In the genomic region with DNA sequence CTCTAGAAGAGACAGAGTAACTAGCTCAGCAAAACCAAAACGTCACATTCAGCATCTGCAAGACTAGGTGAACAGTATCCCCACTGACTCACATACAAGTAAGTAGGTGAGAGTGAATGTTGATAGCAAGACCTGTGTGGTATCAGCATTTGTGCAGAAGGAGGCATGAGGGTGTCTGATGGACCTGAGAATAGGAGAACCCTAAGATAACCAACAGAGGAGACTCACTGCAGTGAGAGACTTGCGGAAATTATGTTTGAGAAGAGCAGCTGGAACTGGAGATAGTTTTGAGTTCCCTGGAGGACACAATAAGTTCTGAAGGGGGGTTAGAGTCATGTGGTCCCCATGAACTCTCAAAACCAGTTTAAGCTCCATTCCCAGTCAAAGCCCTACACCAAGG, we compare ENCODE assay signal across 1 cellular context.
TF ChIP-seq lines count a peak whose summit lies in the region.

No MANE protein-coding gene starts in this region.

TF ChIP-seq in K562, 482 proteins besides CTCF, POLR2A, EP300 and RAD21 (continues in another document):
- TF ChIP-seq SIN3B (IDR thresholded peaks at IDR 0.05; ENCODE audit: low read depth) (no peak), ETV5 (CRISPR knock-in tag; IDR thresholded peaks at IDR 0.05; ENCODE audit: low read depth) (no peak), U2AF2 (optimal IDR thresholded peaks at IDR 0.05; ENCODE audit: low read depth, low read length) (no peak), DMBX1 (CRISPR knock-in tag; IDR thresholded peaks at IDR 0.05; ENCODE audit: borderline replicate concordance) (0 out of 2 replicates have a peak, but pooled peaks have one; percentile 21), ZNF444 (CRISPR knock-in tag; IDR thresholded peaks at IDR 0.05) (no peak), EHMT2 (IDR thresholded peaks at IDR 0.05) (0 out of 2 replicates have a peak, but pooled peaks have one; percentile 34), MTA2 (IDR thresholded peaks at IDR 0.05; ENCODE audit: low read depth) (peak; percentile 52; the same call in 1 of the 2 replicates), SMARCA4 (IDR thresholded peaks at IDR 0.05) (peak; percentile 63; the same call in 1 of the 2 replicates), POLR2AphosphoS5 (IDR thresholded peaks at IDR 0.05; ENCODE audit: control insufficient read depth, insufficient read depth, low read depth, low read length) (peak; percentile 77), NFATC3 (IDR thresholded peaks at IDR 0.05) (no peak), SRF (CRISPR knock-in tag; IDR thresholded peaks at IDR 0.05) (no peak), TAL1 (IDR thresholded peaks at IDR 0.05) (peak; percentile 88), GTF2E2 (tag; IDR thresholded peaks at IDR 0.05) (no peak), GATA2 (CRISPR knock-in tag; IDR thresholded peaks at IDR 0.05) (peak; percentile 54; the same call in 1 of the 2 replicates), PCBP1 (IDR thresholded peaks at IDR 0.05; ENCODE audit: low read depth, low read length, poor library complexity, severe bottlenecking) (no peak), ARNT (IDR thresholded peaks at IDR 0.05) (peak in 1 of 2 experiments; percentile 48; a peak in 1 of 4 replicates), ZKSCAN3 (CRISPR knock-in tag; IDR thresholded peaks at IDR 0.05) (no peak), NFYB (IDR thresholded peaks at IDR 0.05; ENCODE audit: extremely low read depth, insufficient read length) (no peak), ZNF23 (CRISPR knock-in tag; IDR thresholded peaks at IDR 0.05) (no peak), HDAC3 (IDR thresholded peaks at IDR 0.05; ENCODE audit: borderline replicate concordance, partially characterized antibody) (peak; percentile 37), MXI1 (IDR thresholded peaks at IDR 0.05; ENCODE audit: low read depth, low read length) (no peak), SAFB (IDR thresholded peaks at IDR 0.05; ENCODE audit: borderline replicate concordance, low read depth, low read length) (no peak), ZNF79 (CRISPR knock-in tag; IDR thresholded peaks at IDR 0.05; ENCODE audit: low read depth) (no peak), CBFA2T2 (conservative IDR thresholded peaks at IDR 0.05) (peak; percentile 93), PTRF (tag; IDR thresholded peaks at IDR 0.05) (no peak), ZNF165 (CRISPR knock-in tag; IDR thresholded peaks at IDR 0.05; ENCODE audit: borderline replicate concordance) (no peak), ARID1B (IDR thresholded peaks at IDR 0.05) (peak; percentile 89), ZNF785 (CRISPR knock-in tag; IDR thresholded peaks at IDR 0.05) (no peak), RBBP5 (IDR thresholded peaks at IDR 0.05; ENCODE audit: borderline replicate concordance, insufficient read depth, low read length, poor library complexity, severe bottlenecking) (no peak), FUS (optimal IDR thresholded peaks at IDR 0.05; ENCODE audit: low read depth, low read length) (no peak), BCOR (IDR thresholded peaks at IDR 0.05) (no peak; the same call in 1 of the 2 replicates), CBFA2T3 (IDR thresholded peaks at IDR 0.05) (peak; percentile 96), TCF3 (CRISPR knock-in tag; IDR thresholded peaks at IDR 0.05) (peak; percentile 86), SPI1 (IDR thresholded peaks at IDR 0.05; ENCODE audit: borderline replicate concordance, low read depth, low read length) (no peak), ZFP1 (CRISPR knock-in tag; IDR thresholded peaks at IDR 0.05) (no peak), TRIM24 (IDR thresholded peaks at IDR 0.05) (peak; percentile 86 to 87), ZNF134 (CRISPR knock-in tag; conservative IDR thresholded peaks at IDR 0.05) (no peak), NCOR1 (IDR thresholded peaks at IDR 0.05) (peak; percentile 93), ERF (CRISPR knock-in tag; IDR thresholded peaks at IDR 0.05) (no peak), ZNF24 (IDR thresholded peaks at IDR 0.05) (no peak), DPF2 (IDR thresholded peaks at IDR 0.05) (peak; percentile 83), ESRRB (CRISPR knock-in tag; IDR thresholded peaks at IDR 0.05; ENCODE audit: borderline replicate concordance) (no peak)
- TF ChIP-seq, protein P1, sequence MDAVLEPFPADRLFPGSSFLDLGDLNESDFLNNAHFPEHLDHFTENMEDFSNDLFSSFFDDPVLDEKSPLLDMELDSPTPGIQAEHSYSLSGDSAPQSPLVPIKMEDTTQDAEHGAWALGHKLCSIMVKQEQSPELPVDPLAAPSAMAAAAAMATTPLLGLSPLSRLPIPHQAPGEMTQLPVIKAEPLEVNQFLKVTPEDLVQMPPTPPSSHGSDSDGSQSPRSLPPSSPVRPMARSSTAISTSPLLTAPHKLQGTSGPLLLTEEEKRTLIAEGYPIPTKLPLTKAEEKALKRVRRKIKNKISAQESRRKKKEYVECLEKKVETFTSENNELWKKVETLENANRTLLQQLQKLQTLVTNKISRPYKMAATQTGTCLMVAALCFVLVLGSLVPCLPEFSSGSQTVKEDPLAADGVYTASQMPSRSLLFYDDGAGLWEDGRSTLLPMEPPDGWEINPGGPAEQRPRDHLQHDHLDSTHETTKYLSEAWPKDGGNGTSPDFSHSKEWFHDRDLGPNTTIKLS (IDR thresholded peaks at IDR 0.05; ENCODE audit: borderline replicate concordance, low read depth): no peak
- TF ChIP-seq, protein P2, sequence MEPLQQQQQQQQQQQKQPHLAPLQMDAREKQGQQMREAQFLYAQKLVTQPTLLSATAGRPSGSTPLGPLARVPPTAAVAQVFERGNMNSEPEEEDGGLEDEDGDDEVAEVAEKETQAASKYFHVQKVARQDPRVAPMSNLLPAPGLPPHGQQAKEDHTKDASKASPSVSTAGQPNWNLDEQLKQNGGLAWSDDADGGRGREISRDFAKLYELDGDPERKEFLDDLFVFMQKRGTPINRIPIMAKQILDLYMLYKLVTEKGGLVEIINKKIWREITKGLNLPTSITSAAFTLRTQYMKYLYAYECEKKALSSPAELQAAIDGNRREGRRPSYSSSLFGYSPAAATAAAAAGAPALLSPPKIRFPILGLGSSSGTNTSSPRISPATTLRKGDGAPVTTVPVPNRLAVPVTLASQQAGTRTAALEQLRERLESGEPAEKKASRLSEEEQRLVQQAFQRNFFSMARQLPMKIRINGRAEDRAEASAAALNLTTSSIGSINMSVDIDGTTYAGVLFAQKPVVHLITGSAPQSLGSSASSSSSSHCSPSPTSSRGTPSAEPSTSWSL (CRISPR knock-in tag; IDR thresholded peaks at IDR 0.05; ENCODE audit: borderline replicate concordance): no peak
- TF ChIP-seq, protein P3, sequence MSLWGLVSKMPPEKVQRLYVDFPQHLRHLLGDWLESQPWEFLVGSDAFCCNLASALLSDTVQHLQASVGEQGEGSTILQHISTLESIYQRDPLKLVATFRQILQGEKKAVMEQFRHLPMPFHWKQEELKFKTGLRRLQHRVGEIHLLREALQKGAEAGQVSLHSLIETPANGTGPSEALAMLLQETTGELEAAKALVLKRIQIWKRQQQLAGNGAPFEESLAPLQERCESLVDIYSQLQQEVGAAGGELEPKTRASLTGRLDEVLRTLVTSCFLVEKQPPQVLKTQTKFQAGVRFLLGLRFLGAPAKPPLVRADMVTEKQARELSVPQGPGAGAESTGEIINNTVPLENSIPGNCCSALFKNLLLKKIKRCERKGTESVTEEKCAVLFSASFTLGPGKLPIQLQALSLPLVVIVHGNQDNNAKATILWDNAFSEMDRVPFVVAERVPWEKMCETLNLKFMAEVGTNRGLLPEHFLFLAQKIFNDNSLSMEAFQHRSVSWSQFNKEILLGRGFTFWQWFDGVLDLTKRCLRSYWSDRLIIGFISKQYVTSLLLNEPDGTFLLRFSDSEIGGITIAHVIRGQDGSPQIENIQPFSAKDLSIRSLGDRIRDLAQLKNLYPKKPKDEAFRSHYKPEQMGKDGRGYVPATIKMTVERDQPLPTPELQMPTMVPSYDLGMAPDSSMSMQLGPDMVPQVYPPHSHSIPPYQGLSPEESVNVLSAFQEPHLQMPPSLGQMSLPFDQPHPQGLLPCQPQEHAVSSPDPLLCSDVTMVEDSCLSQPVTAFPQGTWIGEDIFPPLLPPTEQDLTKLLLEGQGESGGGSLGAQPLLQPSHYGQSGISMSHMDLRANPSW (CRISPR knock-in tag; IDR thresholded peaks at IDR 0.05): no peak
- TF ChIP-seq, protein P4, sequence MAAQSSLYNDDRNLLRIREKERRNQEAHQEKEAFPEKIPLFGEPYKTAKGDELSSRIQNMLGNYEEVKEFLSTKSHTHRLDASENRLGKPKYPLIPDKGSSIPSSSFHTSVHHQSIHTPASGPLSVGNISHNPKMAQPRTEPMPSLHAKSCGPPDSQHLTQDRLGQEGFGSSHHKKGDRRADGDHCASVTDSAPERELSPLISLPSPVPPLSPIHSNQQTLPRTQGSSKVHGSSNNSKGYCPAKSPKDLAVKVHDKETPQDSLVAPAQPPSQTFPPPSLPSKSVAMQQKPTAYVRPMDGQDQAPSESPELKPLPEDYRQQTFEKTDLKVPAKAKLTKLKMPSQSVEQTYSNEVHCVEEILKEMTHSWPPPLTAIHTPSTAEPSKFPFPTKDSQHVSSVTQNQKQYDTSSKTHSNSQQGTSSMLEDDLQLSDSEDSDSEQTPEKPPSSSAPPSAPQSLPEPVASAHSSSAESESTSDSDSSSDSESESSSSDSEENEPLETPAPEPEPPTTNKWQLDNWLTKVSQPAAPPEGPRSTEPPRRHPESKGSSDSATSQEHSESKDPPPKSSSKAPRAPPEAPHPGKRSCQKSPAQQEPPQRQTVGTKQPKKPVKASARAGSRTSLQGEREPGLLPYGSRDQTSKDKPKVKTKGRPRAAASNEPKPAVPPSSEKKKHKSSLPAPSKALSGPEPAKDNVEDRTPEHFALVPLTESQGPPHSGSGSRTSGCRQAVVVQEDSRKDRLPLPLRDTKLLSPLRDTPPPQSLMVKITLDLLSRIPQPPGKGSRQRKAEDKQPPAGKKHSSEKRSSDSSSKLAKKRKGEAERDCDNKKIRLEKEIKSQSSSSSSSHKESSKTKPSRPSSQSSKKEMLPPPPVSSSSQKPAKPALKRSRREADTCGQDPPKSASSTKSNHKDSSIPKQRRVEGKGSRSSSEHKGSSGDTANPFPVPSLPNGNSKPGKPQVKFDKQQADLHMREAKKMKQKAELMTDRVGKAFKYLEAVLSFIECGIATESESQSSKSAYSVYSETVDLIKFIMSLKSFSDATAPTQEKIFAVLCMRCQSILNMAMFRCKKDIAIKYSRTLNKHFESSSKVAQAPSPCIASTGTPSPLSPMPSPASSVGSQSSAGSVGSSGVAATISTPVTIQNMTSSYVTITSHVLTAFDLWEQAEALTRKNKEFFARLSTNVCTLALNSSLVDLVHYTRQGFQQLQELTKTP (IDR thresholded peaks at IDR 0.05; ENCODE audit: low read depth in 1 of 2, partially characterized antibody in 2 of 2): no peak
- TF ChIP-seq, protein P5, sequence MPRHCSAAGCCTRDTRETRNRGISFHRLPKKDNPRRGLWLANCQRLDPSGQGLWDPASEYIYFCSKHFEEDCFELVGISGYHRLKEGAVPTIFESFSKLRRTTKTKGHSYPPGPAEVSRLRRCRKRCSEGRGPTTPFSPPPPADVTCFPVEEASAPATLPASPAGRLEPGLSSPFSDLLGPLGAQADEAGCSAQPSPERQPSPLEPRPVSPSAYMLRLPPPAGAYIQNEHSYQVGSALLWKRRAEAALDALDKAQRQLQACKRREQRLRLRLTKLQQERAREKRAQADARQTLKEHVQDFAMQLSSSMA (CRISPR knock-in tag; IDR thresholded peaks at IDR 0.05): no peak
- TF ChIP-seq, protein P6, sequence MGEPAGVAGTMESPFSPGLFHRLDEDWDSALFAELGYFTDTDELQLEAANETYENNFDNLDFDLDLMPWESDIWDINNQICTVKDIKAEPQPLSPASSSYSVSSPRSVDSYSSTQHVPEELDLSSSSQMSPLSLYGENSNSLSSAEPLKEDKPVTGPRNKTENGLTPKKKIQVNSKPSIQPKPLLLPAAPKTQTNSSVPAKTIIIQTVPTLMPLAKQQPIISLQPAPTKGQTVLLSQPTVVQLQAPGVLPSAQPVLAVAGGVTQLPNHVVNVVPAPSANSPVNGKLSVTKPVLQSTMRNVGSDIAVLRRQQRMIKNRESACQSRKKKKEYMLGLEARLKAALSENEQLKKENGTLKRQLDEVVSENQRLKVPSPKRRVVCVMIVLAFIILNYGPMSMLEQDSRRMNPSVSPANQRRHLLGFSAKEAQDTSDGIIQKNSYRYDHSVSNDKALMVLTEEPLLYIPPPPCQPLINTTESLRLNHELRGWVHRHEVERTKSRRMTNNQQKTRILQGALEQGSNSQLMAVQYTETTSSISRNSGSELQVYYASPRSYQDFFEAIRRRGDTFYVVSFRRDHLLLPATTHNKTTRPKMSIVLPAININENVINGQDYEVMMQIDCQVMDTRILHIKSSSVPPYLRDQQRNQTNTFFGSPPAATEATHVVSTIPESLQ (CRISPR knock-in tag; IDR thresholded peaks at IDR 0.05): no peak
- TF ChIP-seq, protein P7, sequence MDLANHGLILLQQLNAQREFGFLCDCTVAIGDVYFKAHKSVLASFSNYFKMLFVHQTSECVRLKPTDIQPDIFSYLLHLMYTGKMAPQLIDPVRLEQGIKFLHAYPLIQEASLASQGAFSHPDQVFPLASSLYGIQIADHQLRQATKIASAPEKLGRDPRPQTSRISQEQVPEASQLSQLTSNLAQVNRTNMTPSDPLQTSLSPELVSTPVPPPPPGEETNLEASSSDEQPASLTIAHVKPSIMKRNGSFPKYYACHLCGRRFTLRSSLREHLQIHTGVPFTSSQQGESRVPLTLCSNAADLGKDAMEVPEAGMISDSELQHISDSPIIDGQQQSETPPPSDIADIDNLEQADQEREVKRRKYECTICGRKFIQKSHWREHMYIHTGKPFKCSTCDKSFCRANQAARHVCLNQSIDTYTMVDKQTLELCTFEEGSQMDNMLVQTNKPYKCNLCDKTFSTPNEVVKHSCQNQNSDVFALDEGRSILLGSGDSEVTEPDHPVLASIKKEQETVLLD (IDR thresholded peaks at IDR 0.05): no peak
- TF ChIP-seq, protein P8, sequence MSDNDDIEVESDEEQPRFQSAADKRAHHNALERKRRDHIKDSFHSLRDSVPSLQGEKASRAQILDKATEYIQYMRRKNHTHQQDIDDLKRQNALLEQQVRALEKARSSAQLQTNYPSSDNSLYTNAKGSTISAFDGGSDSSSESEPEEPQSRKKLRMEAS (CRISPR knock-in tag; IDR thresholded peaks at IDR 0.05): no peak
- TF ChIP-seq, protein P9, sequence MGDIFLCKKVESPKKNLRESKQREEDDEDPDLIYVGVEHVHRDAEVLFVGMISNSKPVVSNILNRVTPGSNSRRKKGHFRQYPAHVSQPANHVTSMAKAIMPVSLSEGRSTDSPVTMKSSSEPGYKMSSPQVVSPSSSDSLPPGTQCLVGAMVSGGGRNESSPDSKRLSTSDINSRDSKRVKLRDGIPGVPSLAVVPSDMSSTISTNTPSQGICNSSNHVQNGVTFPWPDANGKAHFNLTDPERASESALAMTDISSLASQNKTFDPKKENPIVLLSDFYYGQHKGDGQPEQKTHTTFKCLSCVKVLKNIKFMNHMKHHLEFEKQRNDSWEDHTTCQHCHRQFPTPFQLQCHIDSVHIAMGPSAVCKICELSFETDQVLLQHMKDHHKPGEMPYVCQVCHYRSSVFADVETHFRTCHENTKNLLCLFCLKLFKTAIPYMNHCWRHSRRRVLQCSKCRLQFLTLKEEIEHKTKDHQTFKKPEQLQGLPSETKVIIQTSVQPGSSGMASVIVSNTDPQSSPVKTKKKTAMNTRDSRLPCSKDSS (IDR thresholded peaks at IDR 0.05; ENCODE audit: low read depth, partially characterized antibody): no peak
- TF ChIP-seq, protein P10, sequence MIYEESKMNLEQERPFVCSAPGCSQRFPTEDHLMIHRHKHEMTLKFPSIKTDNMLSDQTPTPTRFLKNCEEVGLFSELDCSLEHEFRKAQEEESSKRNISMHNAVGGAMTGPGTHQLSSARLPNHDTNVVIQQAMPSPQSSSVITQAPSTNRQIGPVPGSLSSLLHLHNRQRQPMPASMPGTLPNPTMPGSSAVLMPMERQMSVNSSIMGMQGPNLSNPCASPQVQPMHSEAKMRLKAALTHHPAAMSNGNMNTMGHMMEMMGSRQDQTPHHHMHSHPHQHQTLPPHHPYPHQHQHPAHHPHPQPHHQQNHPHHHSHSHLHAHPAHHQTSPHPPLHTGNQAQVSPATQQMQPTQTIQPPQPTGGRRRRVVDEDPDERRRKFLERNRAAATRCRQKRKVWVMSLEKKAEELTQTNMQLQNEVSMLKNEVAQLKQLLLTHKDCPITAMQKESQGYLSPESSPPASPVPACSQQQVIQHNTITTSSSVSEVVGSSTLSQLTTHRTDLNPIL (CRISPR knock-in tag; IDR thresholded peaks at IDR 0.05): no peak
